In the genomic region with DNA sequence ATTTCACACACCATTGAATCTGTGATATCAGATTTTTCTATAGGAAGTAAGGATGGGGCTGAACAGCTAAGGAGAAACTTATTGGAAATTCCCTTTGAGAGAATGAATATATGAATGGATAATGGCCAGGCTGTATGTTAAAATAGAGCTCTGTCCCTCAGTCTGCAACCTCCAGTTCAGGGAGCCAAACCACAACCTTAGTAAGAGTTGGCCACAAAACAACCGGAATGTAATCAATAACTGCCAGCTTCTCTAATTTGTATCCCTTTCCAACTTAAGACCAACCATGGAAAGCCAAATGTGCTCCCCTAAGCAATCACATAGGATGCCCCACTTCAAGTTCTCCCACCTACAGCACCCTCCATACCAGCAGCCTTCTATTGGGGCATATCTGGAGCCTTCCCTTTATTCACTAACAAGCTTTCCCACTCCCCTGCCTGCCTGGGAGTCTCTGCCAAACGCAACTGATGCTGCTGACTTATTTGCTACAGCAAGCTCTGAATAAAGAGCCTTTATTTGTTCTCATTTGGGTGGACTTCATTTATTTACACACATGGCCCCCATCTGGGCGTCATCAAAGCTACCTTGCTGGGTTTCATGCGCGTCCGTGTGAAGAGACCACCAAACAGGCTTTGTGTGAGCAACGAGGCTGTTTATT, we compare ENCODE assay signal across 20 cellular contexts.
"Had no signal": no experiment of that assay in that cellular context is flagged by ENCODE, and none has a peak within 500 bp of the region (broad histone marks: within the 10 kb centered on the region; RNA-seq: fewer than 3 reads in every experiment).

No MANE protein-coding gene starts in this region.

- FAIRE-seq: pancreas had no signal

- H3K4me3 ChIP-seq: ascending aorta, mucosa of descending colon, pancreas, right lobe of liver, smooth muscle cell, stomach, upper lobe of left lung had no signal

- H3K36me3 ChIP-seq: ascending aorta, pancreas, right lobe of liver, stomach, upper lobe of left lung had no signal

- H3K27me3 ChIP-seq: ascending aorta, pancreas, right lobe of liver, upper lobe of left lung had no signal

- DNase-seq: activated CD4-positive, alpha-beta T cell treated with anti-CD3 and anti-CD28 coated beads for 36 hours; activated CD4-positive, alpha-beta T cell treated with anti-CD3 and anti-CD28 coated beads, Interleukin-2, amount 50 U/mL, for 48 hours; activated gamma-delta T cell; dermis blood vessel endothelial cell; effector memory CD8-positive, alpha-beta T cell; foreskin melanocyte; hypothalamus; mucosa of descending colon; naive B cell; pancreas; right lobe of liver; stimulated activated CD4-positive, alpha-beta T cell treated with anti-CD3 and anti-CD28 coated beads, Interleukin-4, amount 100 ng/mL, for 24 hours; stomach; T-helper 2 cell; upper lobe of left lung had no signal

- H3K4me3 Mint-ChIP-seq: activated CD4-positive, alpha-beta T cell treated with anti-CD3 and anti-CD28 coated beads for 36 hours; activated naive CD4-positive, alpha-beta T cell treated with anti-CD3 and anti-CD28 coated beads, Interleukin-2, amount 50 U/mL, for 24 hours; effector memory CD8-positive, alpha-beta T cell; memory B cell; naive B cell; stimulated activated effector memory CD8-positive, alpha-beta T cell treated with anti-CD3 and anti-CD28 coated beads, Interleukin-12 subunit alpha, Interleukin-12 subunit beta, amount 100 ng/mL, for 72 hours had no signal

- H3K36me3 Mint-ChIP-seq: activated naive CD4-positive, alpha-beta T cell treated with anti-CD3 and anti-CD28 coated beads, Interleukin-2, amount 50 U/mL, for 24 hours; naive B cell; stimulated activated effector memory CD8-positive, alpha-beta T cell treated with anti-CD3 and anti-CD28 coated beads, Interleukin-12 subunit alpha, Interleukin-12 subunit beta, amount 100 ng/mL, for 72 hours had no signal

- H3K4me1 Mint-ChIP-seq: activated naive CD4-positive, alpha-beta T cell treated with anti-CD3 and anti-CD28 coated beads, Interleukin-2, amount 50 U/mL, for 24 hours; memory B cell; naive B cell; stimulated activated effector memory CD8-positive, alpha-beta T cell treated with anti-CD3 and anti-CD28 coated beads, Interleukin-12 subunit alpha, Interleukin-12 subunit beta, amount 100 ng/mL, for 72 hours had no signal

- H3K4me1 ChIP-seq: ascending aorta, pancreas, right lobe of liver, stomach, upper lobe of left lung had no signal

- H3K4me2 ChIP-seq: smooth muscle cell had no signal

- ATAC-seq: activated CD4-positive, alpha-beta T cell treated with anti-CD3 and anti-CD28 coated beads for 36 hours; effector memory CD8-positive, alpha-beta T cell; mucosa of descending colon; pancreas; right lobe of liver; stimulated activated effector memory CD8-positive, alpha-beta T cell treated with anti-CD3 and anti-CD28 coated beads, Interleukin-12 subunit alpha, Interleukin-12 subunit beta, amount 100 ng/mL, for 72 hours had no signal

- H3K27ac ChIP-seq: ascending aorta, pancreas, right lobe of liver, stomach, upper lobe of left lung had no signal

- H3K9me3 Mint-ChIP-seq: activated naive CD4-positive, alpha-beta T cell treated with anti-CD3 and anti-CD28 coated beads, Interleukin-2, amount 50 U/mL, for 24 hours; effector memory CD8-positive, alpha-beta T cell; stimulated activated effector memory CD8-positive, alpha-beta T cell treated with anti-CD3 and anti-CD28 coated beads, Interleukin-12 subunit alpha, Interleukin-12 subunit beta, amount 100 ng/mL, for 72 hours had no signal

- H3K27ac Mint-ChIP-seq: activated CD4-positive, alpha-beta T cell treated with anti-CD3 and anti-CD28 coated beads for 36 hours; activated naive CD4-positive, alpha-beta T cell treated with anti-CD3 and anti-CD28 coated beads, Interleukin-2, amount 50 U/mL, for 24 hours; effector memory CD8-positive, alpha-beta T cell; memory B cell; naive B cell; stimulated activated effector memory CD8-positive, alpha-beta T cell treated with anti-CD3 and anti-CD28 coated beads, Interleukin-12 subunit alpha, Interleukin-12 subunit beta, amount 100 ng/mL, for 72 hours had no signal

- H3K9me3 ChIP-seq: ascending aorta, mucosa of descending colon, pancreas, right lobe of liver, upper lobe of left lung had no signal
